ENCODE assay signal across 14 cellular contexts in genomic region chr6:36917541-36918193, GRCh38. TPM values are rescaled to one million over a fixed set of nuclear protein-coding genes. Genes with fewer than 3 reads are reported as not detected.
DNase-seq lines count a peak whose midpoint lies in the region; ATAC-seq, FAIRE-seq and TF ChIP-seq lines count a peak whose summit lies in the region.
"Had no signal": no experiment of that assay in that cellular context is flagged by ENCODE, and none has a peak within 500 bp of the region (broad histone marks: within the 10 kb centered on the region; RNA-seq: fewer than 3 reads in every experiment).

No MANE protein-coding gene starts in this region.

- 84 to 90% methylated on average over 10 of the region's 10 CpGs for WGBS in sigmoid colon, 2 donors

- no peaks in the 10 kb centered on the region for H3K27me3 Mint-ChIP-seq in astrocyte (ENCODE audit: low read depth, unreplicated experiment)
- H3K27me3 Mint-ChIP-seq: progenitor cell of endocrine pancreas had no signal

- TF ChIP-seq EP300 in sigmoid colon (IDR thresholded peaks at IDR 0.05) = no peak

- H3K36me3 Mint-ChIP-seq in astrocyte (ENCODE audit: low read depth, unreplicated experiment) = peaks cover 18% of the 10 kb centered on the region

- H2AFZ ChIP-seq in astrocyte (ENCODE audit: low read depth, low read length) = no peak overlapping the region

- no peak overlapping the region for H3K4me3 ChIP-seq in astrocyte (ENCODE audit: insufficient read depth, low read depth, low read length)
- no peak overlapping the region for H3K4me3 ChIP-seq in sigmoid colon

- FAIRE-seq in astrocyte (lab: Jason Lieb, UNC) (no peak), GM19239 (lab: Jason Lieb, UNC) (no peak)
- FAIRE-seq: bronchial epithelial cell had no signal

- no peaks in the 10 kb centered on the region for H3K9me3 ChIP-seq in astrocyte (ENCODE audit: insufficient read depth, low read depth, low read length)
- H3K9me3 ChIP-seq in sigmoid colon = no peaks in the 10 kb centered on the region

- intact Hi-C loops in left ventricle myocardium superior (cut with micrococcal nuclease) (no loop called here), sigmoid colon (cut with DNase I) (no loop called here), left colon (cut with DNase I, micrococcal nuclease) (no loop called here)

- peak overlapping the region; percentile 58 for H3K27ac Mint-ChIP-seq in astrocyte (ENCODE audit: unreplicated experiment)
- H3K27ac Mint-ChIP-seq: progenitor cell of endocrine pancreas had no signal

- H3K27ac ChIP-seq in astrocyte (ENCODE audit: low read depth, low read length) (no peak overlapping the region), sigmoid colon (peak overlapping the region; percentile 76 to 79 (median 77))

- H3K4me1 ChIP-seq in astrocyte (ENCODE audit: insufficient read depth, low read length) = peaks cover 14% of the 10 kb centered on the region
- H3K4me1 ChIP-seq in sigmoid colon = peaks cover 0 to 46% (median 41%) of the 10 kb centered on the region in 4 donors

- H3K9ac ChIP-seq in astrocyte (ENCODE audit: low read length) = no peak overlapping the region

- ATAC-seq in left ventricle myocardium superior (peak; percentile 70), left colon (no peak)

- TF ChIP-seq CTCF in astrocyte (IDR thresholded peaks at IDR 0.05; ENCODE audit: insufficient read depth, low read depth, low read length) (no peak), sigmoid colon (IDR thresholded peaks at IDR 0.05) (no peak)

- H3K27me3 ChIP-seq in astrocyte (ENCODE audit: insufficient read depth, low read length) (no peaks in the 10 kb centered on the region), sigmoid colon (no peaks in the 10 kb centered on the region)

- H3K4me2 ChIP-seq in astrocyte (ENCODE audit: low read length) = no peak overlapping the region

- peaks cover 32% of the 10 kb centered on the region for H4K20me1 ChIP-seq in astrocyte (ENCODE audit: insufficient read depth, low read length)

- DNase-seq in AG08396 (ENCODE audit: low spot score) (peak; percentile 52), astrocyte (ENCODE audit: low read depth) (peak; percentile 71), left ventricle myocardium superior (peak; percentile 44), sigmoid colon (peak; percentile 88), GM19239 (ENCODE audit: insufficient read length, low spot score) (no peak), NCI-H2227 (lab: John Stamatoyannopoulos, UW; ENCODE audit: unreplicated experiment) (no peak), left colon (no peak), cerebellum (ENCODE audit: low spot score) (no peak)
- DNase-seq: ACHN, foreskin melanocyte, NCI-H748 treated with DMSO at 0.1 percent for 48 hours had no signal

- H3K36me3 ChIP-seq in astrocyte (ENCODE audit: insufficient read depth, low read length) = peaks cover 10% of the 10 kb centered on the region
- peaks cover 0 to 77% (median 21%) of the 10 kb centered on the region in 4 donors for H3K36me3 ChIP-seq in sigmoid colon

- no peak overlapping the region for H3K4me3 Mint-ChIP-seq in astrocyte (ENCODE audit: unreplicated experiment)

- no peaks in the 10 kb centered on the region for H3K9me3 Mint-ChIP-seq in astrocyte (ENCODE audit: unreplicated experiment)

- no peaks in the 10 kb centered on the region for H3K79me2 ChIP-seq in astrocyte (ENCODE audit: insufficient read depth, low read length)

- peaks cover 42% of the 10 kb centered on the region for H3K4me1 Mint-ChIP-seq in astrocyte (ENCODE audit: low read depth, unreplicated experiment)

- TF ChIP-seq POLR2A in sigmoid colon (IDR thresholded peaks at IDR 0.05) = no peak

RNA-seq across cellular contexts. Expression of gene C6orf89, which starts 31.9 kb away (rescaled TPM):
- total RNA-seq in astrocyte (37.8 and 42.3 TPM in 2 replicates), left ventricle myocardium superior (76.6 TPM), sigmoid colon (10 to 100 TPM; 37.3 to 51.4 (median 44.3) TPM), left colon (10 to 100 TPM; 53.9 to 59.3 TPM), cerebellum (19.5 TPM)
- 10 to 100 TPM in 2 of 3 donors, 1 to 10 TPM in 1; 5.5 to 36.6 (median 10.8) TPM for polyA plus RNA-seq in sigmoid colon

RNA-seq across cellular contexts. Expression of gene PI16, which starts 36.9 kb away (rescaled TPM):
- total RNA-seq in astrocyte (not detected in 2 replicates), left ventricle myocardium superior (4.1 TPM), sigmoid colon (10 to 100 TPM in 3 of 4 donors, 1 to 10 TPM in 1; 2.9 to 50.7 (median 15.4) TPM), left colon (1 to 10 TPM; 2.0 to 4.0 TPM), cerebellum (0.73 TPM)
- polyA plus RNA-seq in sigmoid colon = 1 to 10 TPM in 2 of 3 donors, under 1 TPM in 1; 0.85 to 1.8 (median 1.2) TPM
- total RNA-seq: bronchial epithelial cell, progenitor cell of endocrine pancreas, SK-MEL-5 had no signal

RNA-seq across cellular contexts. Expression of gene PPIL1, which starts 43.1 kb away (rescaled TPM):
- total RNA-seq in astrocyte (34.7 and 36.6 TPM in 2 replicates), left ventricle myocardium superior (60.3 TPM), sigmoid colon (10 to 100 TPM; 13.5 to 22.9 (median 18.5) TPM), left colon (10 to 100 TPM; 10.1 to 12.6 TPM), cerebellum (29.9 TPM)
- polyA plus RNA-seq in sigmoid colon = 10 to 100 TPM; 13.2 to 28.0 (median 16.0) TPM

Comparison
In these comparisons a context has a peak if more than half of its experiments do, and no peak if none do; other contexts are left out.
1. DNase-seq: peak in AG08396 (single experiment), astrocyte (single experiment), left ventricle myocardium superior (single experiment) and sigmoid colon (single experiment); none in GM19239 (single experiment), NCI-H2227 (single experiment), left colon (0 of 2) and cerebellum (single experiment).